Comparison of ENCODE assay signal across 17 cellular contexts in genomic region chr1:57711326-57711725, GRCh38.
DNase-seq lines count a peak whose midpoint lies in the region; ATAC-seq lines count a peak whose summit lies in the region.
"Had no signal": no experiment of that assay in that cellular context is flagged by ENCODE, and none has a peak within 500 bp of the region (broad histone marks: within the 10 kb centered on the region; RNA-seq: fewer than 3 reads in every experiment).

No MANE protein-coding gene starts in this region.

- peak; percentile 55 for ATAC-seq in esophagus mucosa
- ATAC-seq in HG03378 (IDR thresholded peaks at IDR 0.05; ENCODE audit: unreplicated experiment) = no peak
- ATAC-seq: activated CD8-positive, alpha-beta memory T cell treated with anti-CD3 and anti-CD28 coated beads, Interleukin-2, amount 10 ng/mL, durations not matched to agents 7 days and 5 days; activated T-cell treated with anti-CD3 and anti-CD28 coated beads, Interleukin-2, amount 50 U/mL, for 72 hours; CD8-positive, alpha-beta T cell had no signal

- DNase-seq in DMS53 (lab: John Stamatoyannopoulos, UW) = peak; percentile 13
- DNase-seq in DMS53 treated with DMSO at 0.1 percent for 48 hours (lab: John Stamatoyannopoulos, UW; ENCODE audit: unreplicated experiment) = no peak
- peak; percentile 21 for DNase-seq in DMS 273 treated with DMSO at 0.1 percent for 48 hours (lab: John Stamatoyannopoulos, UW)
- peak; percentile 31 for DNase-seq in NCI-H345 (lab: John Stamatoyannopoulos, UW)
- DNase-seq in NCI-H146 (lab: John Stamatoyannopoulos, UW) = no peak
- no peak for DNase-seq in UCSD-AML1 (lab: John Stamatoyannopoulos, UW; ENCODE audit: unreplicated experiment)
- DNase-seq: activated CD4-positive, alpha-beta T cell treated with anti-CD3 and anti-CD28 coated beads, Interleukin-2, amount 50 U/mL, for 1 hour; activated CD8-positive, alpha-beta memory T cell treated with anti-CD3 and anti-CD28 coated beads, Interleukin-2, amount 10 ng/mL, durations not matched to agents 7 days and 5 days; activated naive CD4-positive, alpha-beta T cell treated with anti-CD3 and anti-CD28 coated beads, Interleukin-2, amount 10 ng/mL, durations not matched to agents 7 days and 5 days; activated T-cell treated with anti-CD3 and anti-CD28 coated beads, Interleukin-2, amount 50 U/mL, for 72 hours; amniotic stem cell; CD8-positive, alpha-beta T cell; GF-D8; NCI-H2081; NCI-H526 treated with DMSO at 0.1 percent for 48 hours had no signal

Comparison
In these comparisons a context has a peak if more than half of its experiments do, and no peak if none do; other contexts are left out.
1. DNase-seq: peak in DMS53 (single experiment), DMS 273 treated with DMSO at 0.1 percent for 48 hours (single experiment) and NCI-H345 (single experiment); none in DMS53 treated with DMSO at 0.1 percent for 48 hours (single experiment), NCI-H146 (single experiment) and UCSD-AML1 (single experiment).